In the genomic region with DNA sequence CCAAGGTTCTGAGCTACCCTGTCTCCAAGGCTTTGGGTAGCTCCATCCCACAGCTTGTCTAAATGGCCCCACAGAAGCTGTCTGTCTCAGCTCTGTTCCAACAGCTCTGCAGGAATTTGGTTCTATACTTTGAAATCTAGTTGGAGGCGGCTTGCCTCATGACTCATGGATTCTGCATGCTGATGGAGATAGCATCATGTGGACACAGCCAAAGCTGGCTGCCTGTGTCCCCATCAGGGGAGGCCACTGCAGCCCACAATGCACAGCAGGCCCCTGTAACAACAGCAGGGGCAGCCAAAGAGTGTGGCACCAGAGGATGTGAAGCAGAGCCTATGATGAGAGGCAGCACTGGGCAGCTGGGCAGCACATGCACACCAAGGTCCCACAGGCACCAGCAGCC, we compare ENCODE assay signal across 25 cellular contexts.
"Had no signal": no experiment of that assay in that cellular context is flagged by ENCODE, and none has a peak within 500 bp of the region (broad histone marks: within the 10 kb centered on the region; RNA-seq: fewer than 3 reads in every experiment).

No MANE protein-coding gene starts in this region.

- H3K4me1 ChIP-seq: ascending aorta had no signal

- H3K36me3 ChIP-seq: ascending aorta had no signal

- ATAC-seq: activated CD8-positive, alpha-beta memory T cell treated with anti-CD3 and anti-CD28 coated beads, Interleukin-2, amount 10 ng/mL, durations not matched to agents 7 days and 5 days; activated naive CD4-positive, alpha-beta T cell treated with anti-CD3 and anti-CD28 coated beads, Interleukin-2, amount 50 U/mL, for 72 hours; activated naive CD8-positive, alpha-beta T cell treated with anti-CD3 and anti-CD28 coated beads, Interleukin-2, amount 50 U/mL, for 24 hours; Panc1; WTC11 had no signal

- H3K4me1 Mint-ChIP-seq: activated CD8-positive, alpha-beta memory T cell treated with anti-CD3 and anti-CD28 coated beads, Interleukin-2, amount 10 ng/mL, durations not matched to agents 7 days and 5 days; activated naive CD8-positive, alpha-beta T cell treated with anti-CD3 and anti-CD28 coated beads, Interleukin-2, amount 50 U/mL, for 24 hours; brain; WTC11 had no signal

- H3K27ac Mint-ChIP-seq: activated CD8-positive, alpha-beta memory T cell treated with anti-CD3 and anti-CD28 coated beads, Interleukin-2, amount 10 ng/mL, durations not matched to agents 7 days and 5 days; activated naive CD4-positive, alpha-beta T cell treated with anti-CD3 and anti-CD28 coated beads, Interleukin-2, amount 50 U/mL, for 72 hours; activated naive CD8-positive, alpha-beta T cell treated with anti-CD3 and anti-CD28 coated beads, Interleukin-2, amount 50 U/mL, for 24 hours; activated T-cell treated with anti-CD3 and anti-CD28 coated beads, Interleukin-2, amount 50 U/mL, for 24 hours; activated T-helper 1 cell treated with anti-CD3 and anti-CD28 coated beads, Interleukin-12 subunit alpha, Interleukin-12 subunit beta, Interleukin-2, Interleukin-4 antibody, amounts not matched to agents 30 ng/mL and 10 ng/mL and 1 ng/mL, durations not matched to agents 14 hours and 24 hours and 36 hours; brain; T-helper 1 cell treated with Interleukin-12 subunit alpha and Interleukin-12 subunit beta and Interleukin-4 antibody, amounts not matched to agents 30 μg/mL and 1 μg/mL, for 36 hours; WTC11 had no signal

- H3K4me3 Mint-ChIP-seq: activated CD8-positive, alpha-beta memory T cell treated with anti-CD3 and anti-CD28 coated beads, Interleukin-2, amount 10 ng/mL, durations not matched to agents 7 days and 5 days; activated naive CD8-positive, alpha-beta T cell treated with anti-CD3 and anti-CD28 coated beads, Interleukin-2, amount 50 U/mL, for 24 hours; activated T-cell treated with anti-CD3 and anti-CD28 coated beads, Interleukin-2, amount 50 U/mL, for 24 hours; activated T-helper 1 cell treated with anti-CD3 and anti-CD28 coated beads, Interleukin-12 subunit alpha, Interleukin-12 subunit beta, Interleukin-2, Interleukin-4 antibody, amounts not matched to agents 30 ng/mL and 10 ng/mL and 1 ng/mL, durations not matched to agents 14 hours and 24 hours and 36 hours; brain; T-helper 1 cell treated with Interleukin-12 subunit alpha and Interleukin-12 subunit beta and Interleukin-4 antibody, amounts not matched to agents 30 μg/mL and 1 μg/mL, for 36 hours; WTC11 had no signal

- H3K36me3 Mint-ChIP-seq: activated CD8-positive, alpha-beta memory T cell treated with anti-CD3 and anti-CD28 coated beads, Interleukin-2, amount 10 ng/mL, durations not matched to agents 7 days and 5 days; activated naive CD4-positive, alpha-beta T cell treated with anti-CD3 and anti-CD28 coated beads, Interleukin-2, amount 50 U/mL, for 72 hours; brain; WTC11 had no signal

- H3K4me3 ChIP-seq: ascending aorta had no signal

- H3K27me3 Mint-ChIP-seq: activated CD8-positive, alpha-beta memory T cell treated with anti-CD3 and anti-CD28 coated beads, Interleukin-2, amount 10 ng/mL, durations not matched to agents 7 days and 5 days; activated naive CD8-positive, alpha-beta T cell treated with anti-CD3 and anti-CD28 coated beads, Interleukin-2, amount 50 U/mL, for 24 hours; activated T-cell treated with anti-CD3 and anti-CD28 coated beads, Interleukin-2, amount 50 U/mL, for 24 hours; brain had no signal

- H3K27ac ChIP-seq: ascending aorta, RWPE1 had no signal

- H3K9me3 Mint-ChIP-seq: activated naive CD4-positive, alpha-beta T cell treated with anti-CD3 and anti-CD28 coated beads, Interleukin-2, amount 50 U/mL, for 72 hours; activated naive CD8-positive, alpha-beta T cell treated with anti-CD3 and anti-CD28 coated beads, Interleukin-2, amount 50 U/mL, for 24 hours; activated T-cell treated with anti-CD3 and anti-CD28 coated beads, Interleukin-2, amount 50 U/mL, for 24 hours; activated T-helper 1 cell treated with anti-CD3 and anti-CD28 coated beads, Interleukin-12 subunit alpha, Interleukin-12 subunit beta, Interleukin-2, Interleukin-4 antibody, amounts not matched to agents 30 ng/mL and 10 ng/mL and 1 ng/mL, durations not matched to agents 14 hours and 24 hours and 36 hours; T-helper 1 cell treated with Interleukin-12 subunit alpha and Interleukin-12 subunit beta and Interleukin-4 antibody, amounts not matched to agents 30 μg/mL and 1 μg/mL, for 36 hours; WTC11 had no signal

- H3K27me3 ChIP-seq: ascending aorta had no signal

- H3K9me3 ChIP-seq: ascending aorta had no signal

- DNase-seq: activated CD4-positive, alpha-beta T cell treated with anti-CD3 and anti-CD28 coated beads for 48 hours; activated CD4-positive, alpha-beta T cell treated with anti-CD3 and anti-CD28 coated beads, Interleukin-2, amount 50 U/mL, for 48 hours; activated CD4-positive, CD25-positive, alpha-beta regulatory T cell treated with anti-CD3 and anti-CD28 coated beads, Interleukin-2, amount 50 U/mL, for 72 hours; activated CD8-positive, alpha-beta memory T cell treated with anti-CD3 and anti-CD28 coated beads, Interleukin-2, amount 10 ng/mL, durations not matched to agents 7 days and 5 days; activated effector memory CD4-positive, alpha-beta T cell treated with anti-CD3 and anti-CD28 coated beads, Interleukin-2, amount 50 U/mL, for 16 hours; activated naive CD4-positive, alpha-beta T cell treated with Interleukin-2 at 50 U/mL for 16 hours; activated naive CD8-positive, alpha-beta T cell treated with anti-CD3 and anti-CD28 coated beads, Interleukin-2, amount 50 U/mL, for 24 hours; activated T-cell treated with anti-CD3 and anti-CD28 coated beads, Interleukin-2, amount 50 U/mL, for 24 hours; amniotic stem cell; NCI-H1092; NCI-H1417; NCI-H2029; NCI-H345; NCI-H510A; NCI-H526 treated with DMSO at 0.1 percent for 48 hours; NCI-H82; SHP77 treated with DMSO at 0.1 percent for 48 hours had no signal
